In the genomic region with DNA sequence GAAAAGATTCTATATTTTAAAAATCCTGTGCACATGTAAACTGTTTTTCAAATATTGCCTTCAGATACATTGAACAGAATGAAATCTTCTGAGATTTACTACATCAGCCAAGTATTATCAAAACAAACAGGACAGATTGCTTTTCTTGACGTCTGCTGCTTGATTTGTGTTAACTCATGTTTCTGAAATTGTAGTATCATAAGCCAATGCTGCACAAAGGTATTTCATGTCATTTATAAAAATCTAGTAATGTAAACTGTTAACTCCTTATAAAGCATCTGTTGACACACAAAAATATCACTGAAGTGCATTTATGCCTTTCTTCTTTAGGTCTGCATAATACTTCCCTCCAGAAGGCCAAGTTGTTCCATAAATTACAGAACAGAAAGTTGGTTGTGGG, we compare ENCODE assay signal across 17 cellular contexts. TPM values are rescaled to one million over a fixed set of nuclear protein-coding genes. Genes with fewer than 3 reads are reported as not detected.
A peak's percentile ranks its signal among the peaks of the same experiment; 100 is the strongest.
DNase-seq lines count a peak whose midpoint lies in the region; ATAC-seq and TF ChIP-seq lines count a peak whose summit lies in the region.
"Had no signal": no experiment of that assay in that cellular context is flagged by ENCODE, and none has a peak within 500 bp of the region (broad histone marks: within the 10 kb centered on the region; RNA-seq: fewer than 3 reads in every experiment).

No MANE protein-coding gene starts in this region.

- no peaks in the 10 kb centered on the region for H4K20me1 ChIP-seq in mammary epithelial cell (ENCODE audit: insufficient read depth, low read length)
- H4K20me1 ChIP-seq in neural progenitor cell (ENCODE audit: low read depth): no peaks in the 10 kb centered on the region

- no peak for TF ChIP-seq POLR2A in breast epithelium (IDR thresholded peaks at IDR 0.05)

- no peaks in the 10 kb centered on the region for H3K9me3 ChIP-seq in breast epithelium
- H3K9me3 ChIP-seq in mammary epithelial cell (replicated peaks; ENCODE audit: insufficient read depth, low read length): no peaks in the 10 kb centered on the region
- no peaks in the 10 kb centered on the region for H3K9me3 ChIP-seq in muscle layer of colon (ENCODE audit: low read length)
- H3K9me3 ChIP-seq in tibial artery: no peaks in the 10 kb centered on the region
- H3K9me3 ChIP-seq in neural progenitor cell (ENCODE audit: low read depth): no peaks in the 10 kb centered on the region
- H3K9me3 ChIP-seq: MG63 had no signal

- H3F3A ChIP-seq in neural progenitor cell (ENCODE audit: low read depth): no peaks in the 10 kb centered on the region

- ATAC-seq in GM21786 (IDR thresholded peaks at IDR 0.05; ENCODE audit: unreplicated experiment): no peak

- no peak for TF ChIP-seq CTCF in MCF 10A (IDR thresholded peaks at IDR 0.05; ENCODE audit: unreplicated experiment)
- no peak for TF ChIP-seq CTCF in breast epithelium (IDR thresholded peaks at IDR 0.05)
- no peak for TF ChIP-seq CTCF in mammary epithelial cell (conservative IDR thresholded peaks at IDR 0.05 in 1 of 2, IDR thresholded peaks at IDR 0.05 in 1 of 2; ENCODE audit: extremely low read depth in 1 of 2, insufficient read depth in 1 of 2, low read depth in 1 of 2, low read length in 2 of 2)
- no peak for TF ChIP-seq CTCF in tibial artery (IDR thresholded peaks at IDR 0.05)
- no peak for TF ChIP-seq CTCF in neural progenitor cell (IDR thresholded peaks at IDR 0.05)

- intact Hi-C loops in MCF 10A (cut with micrococcal nuclease) (no loop called here), breast epithelium (cut with DNase I; ENCODE audit: low total_unique reads) (no loop called here), mammary epithelial cell (cut with micrococcal nuclease) (no loop called here), tibial artery (cut with DNase I; ENCODE audit: low total_unique reads) (no loop called here)

- no peaks in the 10 kb centered on the region for H3K27me3 ChIP-seq in breast epithelium
- no peaks in the 10 kb centered on the region for H3K27me3 ChIP-seq in mammary epithelial cell (ENCODE audit: insufficient read depth, low read length)
- H3K27me3 ChIP-seq in muscle layer of colon (ENCODE audit: control insufficient read depth in 1 of 2, insufficient read depth in 2 of 2, low read length in 2 of 2): no peaks in the 10 kb centered on the region
- H3K27me3 ChIP-seq in tibial artery: no peaks in the 10 kb centered on the region
- no peaks in the 10 kb centered on the region for H3K27me3 ChIP-seq in neural progenitor cell
- H3K27me3 ChIP-seq: MG63 had no signal

- no peaks in the 10 kb centered on the region for H3K36me3 ChIP-seq in breast epithelium
- H3K36me3 ChIP-seq in mammary epithelial cell (ENCODE audit: insufficient read depth, low read length): peaks cover 57% of the 10 kb centered on the region
- H3K36me3 ChIP-seq in muscle layer of colon (ENCODE audit: insufficient read depth, low read length): peaks cover 27% of the 10 kb centered on the region
- H3K36me3 ChIP-seq in tibial artery: peaks cover 3 to 13% (median 12%) of the 10 kb centered on the region in 3 donors
- H3K36me3 ChIP-seq in neural progenitor cell: no peaks in the 10 kb centered on the region

- H3K4me2 ChIP-seq in mammary epithelial cell (ENCODE audit: insufficient read depth, low read depth, low read length) (no peak overlapping the region), neural progenitor cell (no peak overlapping the region)
- H3K4me2 ChIP-seq: KMS-11, PC-9 had no signal

- H3K36me3 Mint-ChIP-seq in MCF 10A (ENCODE audit: insufficient read depth, unreplicated experiment) (peaks cover 74% of the 10 kb centered on the region), neural progenitor cell (no peaks in the 10 kb centered on the region)

- CTCF ChIA-PET in MCF 10A (lab: Yijun Ruan, JAX): interaction anchor here (1.0 kb wide), 1 partner anchor 11 kb away, joined by 3 read pairs; no protein-coding TSS in a partner anchor
- CTCF ChIA-PET in mammary epithelial cell (lab: Charles Lee; ENCODE audit: low non-redundant PET): no interaction called here

- H3K27ac Mint-ChIP-seq in MCF 10A (ENCODE audit: low read depth, unreplicated experiment) (peak overlapping the region; percentile 64), neural progenitor cell (no peak overlapping the region)

- H3K4me3 ChIP-seq in breast epithelium (no peak overlapping the region), mammary epithelial cell (replicated peaks in 1 of 3; ENCODE audit: insufficient read depth in 1 of 3, low read depth in 2 of 3, low read length in 3 of 3) (no peak overlapping the region), muscle layer of colon (ENCODE audit: low read depth in 1 of 2, low read length in 2 of 2) (no peak overlapping the region), tibial artery (no peak overlapping the region), neural progenitor cell (no peak overlapping the region)
- H3K4me3 ChIP-seq: MG63, PC-9 had no signal

- H3K27ac ChIP-seq in breast epithelium: peak overlapping the region in 1 of 2 donors; percentile 33
- H3K27ac ChIP-seq in mammary epithelial cell (ENCODE audit: insufficient read depth, low read depth, low read length): peak overlapping the region; percentile 14
- H3K27ac ChIP-seq in muscle layer of colon (ENCODE audit: low read depth, low read length): peak overlapping the region; percentile 21
- H3K27ac ChIP-seq in tibial artery: peak overlapping the region; percentile 73 to 80
- no peak overlapping the region for H3K27ac ChIP-seq in neural progenitor cell
- H3K27ac ChIP-seq: C4-2B, KMS-11, PC-9 had no signal

- no peaks in the 10 kb centered on the region for H3K27me3 Mint-ChIP-seq in MCF 10A (ENCODE audit: insufficient read depth, unreplicated experiment)
- H3K27me3 Mint-ChIP-seq in neural progenitor cell (ENCODE audit: insufficient read depth, low read depth): no peaks in the 10 kb centered on the region

- dilution Hi-C loops in mammary epithelial cell (cut with HindIII; ENCODE audit: low sequenced_read_pairs): no loop called here

- H3K79me2 ChIP-seq in mammary epithelial cell (ENCODE audit: insufficient read depth, low read length): peaks cover 96% of the 10 kb centered on the region
- no peaks in the 10 kb centered on the region for H3K79me2 ChIP-seq in neural progenitor cell (ENCODE audit: low read depth)

- H3K9ac ChIP-seq in mammary epithelial cell (ENCODE audit: insufficient read depth, low read length): no peak overlapping the region
- H3K9ac ChIP-seq in muscle layer of colon (ENCODE audit: low read length): no peak overlapping the region
- H3K9ac ChIP-seq in neural progenitor cell: no peak overlapping the region
- H3K9ac ChIP-seq: KMS-11 had no signal

- H3K4me1 Mint-ChIP-seq in MCF 10A (ENCODE audit: insufficient read depth, unreplicated experiment) (peaks cover 44% of the 10 kb centered on the region), neural progenitor cell (no peaks in the 10 kb centered on the region)

- WGBS in mammary epithelial cell (ENCODE audit: low coverage, missing lambda C conversion rate): 92% methylated on average over 1 of the region's 1 CpG

- no peak overlapping the region for H3K4me3 Mint-ChIP-seq in MCF 10A (ENCODE audit: unreplicated experiment)
- no peak overlapping the region for H3K4me3 Mint-ChIP-seq in neural progenitor cell

- in situ Hi-C loops in mammary epithelial cell (cut with MboI; ENCODE audit: low sequenced_read_pairs in 2 of 2): no loop called here

- POLR2A ChIA-PET in MCF 10A (lab: Yijun Ruan, JAX): interaction anchor here (0.9 to 1.3 kb wide), 8 partner anchors 8 to 28 kb away, joined by 3 to 6 read pairs (median 4); a partner anchor contains a TSS

- no peaks in the 10 kb centered on the region for H3K9me3 Mint-ChIP-seq in MCF 10A (ENCODE audit: unreplicated experiment)
- no peaks in the 10 kb centered on the region for H3K9me3 Mint-ChIP-seq in neural progenitor cell

- no peaks in the 10 kb centered on the region for H3K4me1 ChIP-seq in breast epithelium
- H3K4me1 ChIP-seq in mammary epithelial cell (ENCODE audit: insufficient read depth, low read length): peaks cover 17% of the 10 kb centered on the region
- peaks cover 62% of the 10 kb centered on the region for H3K4me1 ChIP-seq in muscle layer of colon (ENCODE audit: insufficient read depth, low read length)
- peaks cover 0 to 98% (median 35%) of the 10 kb centered on the region in 4 donors for H3K4me1 ChIP-seq in tibial artery
- H3K4me1 ChIP-seq in neural progenitor cell: peaks cover 11% of the 10 kb centered on the region

- H2AFZ ChIP-seq in mammary epithelial cell (ENCODE audit: low read depth, low read length): no peak overlapping the region
- H2AFZ ChIP-seq in neural progenitor cell (replicated peaks): no peak overlapping the region
- H2AFZ ChIP-seq: PC-9 had no signal

- BruUV-seq in MCF 10A (replicated peaks; lab: Mats Ljungman, UMichigan) (no TSS peak), mammary epithelial cell (replicated peaks; lab: Mats Ljungman, UMichigan) (no TSS peak)

- DNase-seq in MCF 10A (ENCODE audit: unreplicated experiment) (no peak), breast epithelium (ENCODE audit: low spot score in 2 of 2) (no peak), mammary epithelial cell (no peak), tibial artery (no peak), SK-N-DZ (ENCODE audit: low spot score) (no peak), neural progenitor cell (ENCODE audit: low spot score) (no peak)
- DNase-seq: NCI-H1105, NCI-H187, NCI-H2171, NCI-H446 treated with DMSO at 0.1 percent for 48 hours, NCI-H774, PC-9 had no signal

RNA-seq across cellular contexts. Expression of a gene that starts 28.3 kb away (rescaled TPM):
- total RNA-seq in MCF 10A (2022) (225 and 267 TPM in 2 replicates), breast epithelium (100 to 1,000 TPM; 117 to 729 (median 154) TPM), mammary epithelial cell (100 to 1,000 TPM; 485 to 894 TPM), neural progenitor cell (ENCODE audit: low replicate concordance) (0.19 and 1.2 TPM in 2 replicates)
- polyA plus RNA-seq in mammary epithelial cell: 1,604 TPM
- polyA minus RNA-seq in mammary epithelial cell: 2,169 TPM
- polyA plus RNA-seq in SK-N-DZ (2014; cell fraction: cytosol; rRNA removed): not detected in 2 replicates
- polyA plus RNA-seq in SK-N-DZ (2014; cell fraction: nucleus; rRNA removed): not detected in 2 replicates

RNA-seq across cellular contexts. Expression of a gene that starts 53.6 kb away (rescaled TPM):
- total RNA-seq in MCF 10A (2022) (155 and 171 TPM in 2 replicates), breast epithelium (100 to 1,000 TPM in 1 of 3 donors, 10 to 100 TPM in 2; 63.3 to 311 (median 97.6) TPM), mammary epithelial cell (100 to 1,000 TPM; 253 to 385 TPM), neural progenitor cell (ENCODE audit: low replicate concordance) (0.37 and 0.56 TPM in 2 replicates)
- polyA plus RNA-seq in mammary epithelial cell: 402 TPM
- 674 TPM for polyA minus RNA-seq in mammary epithelial cell
- polyA plus RNA-seq in SK-N-DZ (2014; cell fraction: cytosol; rRNA removed): not detected in 2 replicates
- not detected in 2 replicates for polyA plus RNA-seq in SK-N-DZ (2014; cell fraction: nucleus; rRNA removed)

Comparison
In these comparisons a context has a peak if more than half of its experiments do, and no peak if none do; other contexts are left out.
1. RNA of a gene that starts 28.3 kb away (total RNA-seq): 485 to 894 TPM in mammary epithelial cell, 225 to 267 TPM in MCF 10A and 117 to 729 TPM in breast epithelium; 0.19 to 1.2 TPM in neural progenitor cell; every median in the first group is over 10 times any median in the second.
2. RNA of a gene that starts 53.6 kb away (total RNA-seq): 253 to 385 TPM in mammary epithelial cell, 155 to 171 TPM in MCF 10A and 63.3 to 311 TPM in breast epithelium; 0.37 to 0.56 TPM in neural progenitor cell; every median in the first group is over 10 times any median in the second.